Comparison of ENCODE assay signal across 8 cellular contexts in the genomic region with DNA sequence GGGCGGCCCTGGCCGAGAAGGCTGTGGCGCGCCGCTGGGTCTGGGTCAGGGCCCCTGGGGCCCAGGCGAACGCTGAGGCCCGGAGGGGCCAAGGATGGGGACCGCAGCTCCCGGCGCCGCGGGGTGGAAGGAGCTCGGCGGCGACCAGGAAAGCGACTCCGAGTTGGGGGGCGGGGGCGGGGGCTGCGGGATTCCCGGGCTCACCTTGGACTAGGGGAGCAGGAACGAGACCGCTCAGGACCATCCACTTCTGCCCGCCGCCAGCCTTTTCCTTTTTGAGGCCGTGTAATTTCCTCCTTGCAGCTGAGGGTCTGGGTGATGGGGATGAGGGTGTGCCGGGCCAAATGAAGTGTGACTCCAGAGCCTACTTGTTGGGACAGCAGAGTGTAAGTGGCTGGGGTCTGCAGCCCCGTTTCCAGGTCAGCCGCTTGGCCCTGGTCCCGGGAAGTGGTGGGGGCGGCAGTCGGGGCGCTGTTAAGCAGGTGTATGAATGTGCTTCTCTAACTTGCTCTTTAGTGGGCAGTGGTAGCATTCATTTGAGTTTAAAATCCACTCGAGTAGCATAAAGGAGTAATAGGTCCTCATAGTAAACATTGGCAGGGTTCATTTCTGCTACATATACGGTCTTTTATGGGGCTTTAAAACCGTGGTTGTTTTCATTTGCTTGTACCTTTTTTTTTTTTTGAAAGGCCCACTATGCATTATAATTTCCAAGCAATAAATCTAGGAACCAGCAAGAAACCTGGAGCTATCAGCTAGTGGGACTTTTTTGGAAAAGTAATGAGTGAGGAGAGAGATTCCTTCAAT. TPM values are rescaled to one million over a fixed set of nuclear protein-coding genes. Genes with fewer than 3 reads are reported as not detected.
A peak's percentile ranks its signal among the peaks of the same experiment; 100 is the strongest.
DNase-seq lines count a peak whose midpoint lies in the region; ATAC-seq and TF ChIP-seq lines count a peak whose summit lies in the region.

No MANE protein-coding gene starts in this region.

- no peaks in the 10 kb centered on the region for H3K9me3 Mint-ChIP-seq in activated T-helper 17 cell treated with anti-CD3 and anti-CD28 coated beads, Interleukin-2, amount 50 U/mL, for 72 hours

- H3K79me2 ChIP-seq in neural cell (replicated peaks; ENCODE audit: insufficient read depth, low read length) = peaks cover 5% of the 10 kb centered on the region

- peaks cover 25% of the 10 kb centered on the region for H3K4me1 Mint-ChIP-seq in activated T-helper 17 cell treated with anti-CD3 and anti-CD28 coated beads, Interleukin-2, amount 50 U/mL, for 72 hours

- no peaks in the 10 kb centered on the region for H4K20me1 ChIP-seq in neural cell (ENCODE audit: insufficient read depth)

- no peak for TF ChIP-seq EP300 in neural cell (conservative IDR thresholded peaks at IDR 0.05; ENCODE audit: poor library complexity, severe bottlenecking)

- peak overlapping the region; percentile 10 for H2AFZ ChIP-seq in neural cell (ENCODE audit: low read depth, low read length)

- peak overlapping the region; percentile 68 for H3K9ac ChIP-seq in neural cell (ENCODE audit: low read length)

- no peaks in the 10 kb centered on the region for H3K9me2 ChIP-seq in neural cell (ENCODE audit: insufficient read depth, low read length)

- H3K27me3 ChIP-seq in neural cell (ENCODE audit: insufficient read depth, low read depth, low read length) = no peaks in the 10 kb centered on the region

- DNase-seq in NCI-H1105 treated with DMSO at 0.1 percent for 48 hours (lab: John Stamatoyannopoulos, UW) (peak; percentile 32), NCI-H1105 (lab: John Stamatoyannopoulos, UW) (no peak), NCI-H2107 treated with DMSO at 0.1 percent for 48 hours (lab: John Stamatoyannopoulos, UW; ENCODE audit: unreplicated experiment) (peak; percentile 37), foreskin fibroblast (peak in 1 of 2 donors; percentile 53), KG1 (lab: John Stamatoyannopoulos, UW) (no peak)

- peak; percentile 51 for TF ChIP-seq RAD21 in neural cell (conservative IDR thresholded peaks at IDR 0.05)

- H3K36me3 ChIP-seq in neural cell (ENCODE audit: insufficient read depth, low read length) = no peaks in the 10 kb centered on the region

- no peaks in the 10 kb centered on the region for H3K27me3 Mint-ChIP-seq in activated T-helper 17 cell treated with anti-CD3 and anti-CD28 coated beads, Interleukin-2, amount 50 U/mL, for 72 hours

- peak overlapping the region; percentile 99 for H3K4me3 Mint-ChIP-seq in activated T-helper 17 cell treated with anti-CD3 and anti-CD28 coated beads, Interleukin-2, amount 50 U/mL, for 72 hours

- peak overlapping the region; percentile 20 for H3K27ac ChIP-seq in neural cell (ENCODE audit: low read length)

- ATAC-seq in HG02571 (IDR thresholded peaks at IDR 0.05; ENCODE audit: unreplicated experiment) = peak; percentile 51
- peak; percentile 50 for ATAC-seq in activated T-helper 17 cell treated with anti-CD3 and anti-CD28 coated beads, Interleukin-2, amount 50 U/mL, for 72 hours (replicated peaks)

- peak overlapping the region; percentile 90 for H3K4me2 ChIP-seq in neural cell (ENCODE audit: low read length)

- no peaks in the 10 kb centered on the region for H3K9me3 ChIP-seq in neural cell (ENCODE audit: low read length)

- H3K4me3 ChIP-seq in foreskin fibroblast (ENCODE audit: low read depth in 1 of 2, low read length in 2 of 2) = peak overlapping the region; percentile 89 to 96
- peak overlapping the region; percentile 81 for H3K4me3 ChIP-seq in neural cell (ENCODE audit: low read length)

- peak overlapping the region; percentile 96 for H3K27ac Mint-ChIP-seq in activated T-helper 17 cell treated with anti-CD3 and anti-CD28 coated beads, Interleukin-2, amount 50 U/mL, for 72 hours

- peaks cover 18% of the 10 kb centered on the region for H3K36me3 Mint-ChIP-seq in activated T-helper 17 cell treated with anti-CD3 and anti-CD28 coated beads, Interleukin-2, amount 50 U/mL, for 72 hours (ENCODE audit: low read depth)

- TF ChIP-seq CTCF in foreskin fibroblast (IDR thresholded peaks at IDR 0.05; ENCODE audit: low read depth, low read length) = no peak
- peak; percentile 44 for TF ChIP-seq CTCF in neural cell (IDR thresholded peaks at IDR 0.05; ENCODE audit: poor library complexity, severe bottlenecking)

- no peaks in the 10 kb centered on the region for H3F3A ChIP-seq in neural cell (ENCODE audit: insufficient read depth, low read length, poor library complexity, severe bottlenecking)

TF ChIP-seq in neural cell, 6 proteins besides CTCF, POLR2A, EP300 and RAD21:
- TF ChIP-seq SMC3 (conservative IDR thresholded peaks at IDR 0.05; ENCODE audit: poor library complexity) (no peak), TAF1 (IDR thresholded peaks at IDR 0.05; ENCODE audit: low read depth) (no peak), POLR2AphosphoS5 (IDR thresholded peaks at IDR 0.05) (no peak), MXI1 (conservative IDR thresholded peaks at IDR 0.05; ENCODE audit: poor library complexity, severe bottlenecking) (no peak), EZH2 (IDR thresholded peaks at IDR 0.05; ENCODE audit: borderline replicate concordance, insufficient read depth, low read length, poor library complexity, severe bottlenecking) (no peak)
- TF ChIP-seq, protein P1, sequence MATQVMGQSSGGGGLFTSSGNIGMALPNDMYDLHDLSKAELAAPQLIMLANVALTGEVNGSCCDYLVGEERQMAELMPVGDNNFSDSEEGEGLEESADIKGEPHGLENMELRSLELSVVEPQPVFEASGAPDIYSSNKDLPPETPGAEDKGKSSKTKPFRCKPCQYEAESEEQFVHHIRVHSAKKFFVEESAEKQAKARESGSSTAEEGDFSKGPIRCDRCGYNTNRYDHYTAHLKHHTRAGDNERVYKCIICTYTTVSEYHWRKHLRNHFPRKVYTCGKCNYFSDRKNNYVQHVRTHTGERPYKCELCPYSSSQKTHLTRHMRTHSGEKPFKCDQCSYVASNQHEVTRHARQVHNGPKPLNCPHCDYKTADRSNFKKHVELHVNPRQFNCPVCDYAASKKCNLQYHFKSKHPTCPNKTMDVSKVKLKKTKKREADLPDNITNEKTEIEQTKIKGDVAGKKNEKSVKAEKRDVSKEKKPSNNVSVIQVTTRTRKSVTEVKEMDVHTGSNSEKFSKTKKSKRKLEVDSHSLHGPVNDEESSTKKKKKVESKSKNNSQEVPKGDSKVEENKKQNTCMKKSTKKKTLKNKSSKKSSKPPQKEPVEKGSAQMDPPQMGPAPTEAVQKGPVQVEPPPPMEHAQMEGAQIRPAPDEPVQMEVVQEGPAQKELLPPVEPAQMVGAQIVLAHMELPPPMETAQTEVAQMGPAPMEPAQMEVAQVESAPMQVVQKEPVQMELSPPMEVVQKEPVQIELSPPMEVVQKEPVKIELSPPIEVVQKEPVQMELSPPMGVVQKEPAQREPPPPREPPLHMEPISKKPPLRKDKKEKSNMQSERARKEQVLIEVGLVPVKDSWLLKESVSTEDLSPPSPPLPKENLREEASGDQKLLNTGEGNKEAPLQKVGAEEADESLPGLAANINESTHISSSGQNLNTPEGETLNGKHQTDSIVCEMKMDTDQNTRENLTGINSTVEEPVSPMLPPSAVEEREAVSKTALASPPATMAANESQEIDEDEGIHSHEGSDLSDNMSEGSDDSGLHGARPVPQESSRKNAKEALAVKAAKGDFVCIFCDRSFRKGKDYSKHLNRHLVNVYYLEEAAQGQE (IDR thresholded peaks at IDR 0.05; ENCODE audit: borderline replicate concordance) = no peak

RNA-seq across cellular contexts. Expression of a gene that starts 0.7 kb away (rescaled TPM):
- total RNA-seq in activated T-helper 17 cell treated with anti-CD3 and anti-CD28 coated beads, Interleukin-2, amount 50 U/mL, for 72 hours = 10 to 100 TPM; 17.8 to 27.1 TPM
- 37.7 and 40.4 TPM in 2 replicates for polyA plus RNA-seq in neural cell
- 60.1 and 61.6 TPM in 2 replicates for polyA minus RNA-seq in neural cell

RNA-seq across cellular contexts. Expression of a gene that starts 27.1 kb away (rescaled TPM):
- total RNA-seq in activated T-helper 17 cell treated with anti-CD3 and anti-CD28 coated beads, Interleukin-2, amount 50 U/mL, for 72 hours = 10 to 100 TPM; 10.0 to 15.1 TPM
- polyA plus RNA-seq in neural cell = 19.0 and 23.2 TPM in 2 replicates
- polyA minus RNA-seq in neural cell = 17.0 and 20.5 TPM in 2 replicates

RNA-seq across cellular contexts. Expression of a gene that starts 27.4 kb away (rescaled TPM):
- 10 to 100 TPM; 16.1 to 19.1 TPM for total RNA-seq in activated T-helper 17 cell treated with anti-CD3 and anti-CD28 coated beads, Interleukin-2, amount 50 U/mL, for 72 hours
- 12.8 and 13.0 TPM in 2 replicates for polyA plus RNA-seq in neural cell
- polyA minus RNA-seq in neural cell = 19.0 and 20.9 TPM in 2 replicates

Comparison
In these comparisons a context has a peak if more than half of its experiments do, and no peak if none do; other contexts are left out.
1. DNase-seq: peak in NCI-H1105 treated with DMSO at 0.1 percent for 48 hours (single experiment) and NCI-H2107 treated with DMSO at 0.1 percent for 48 hours (single experiment); none in NCI-H1105 (single experiment) and KG1 (single experiment).